In genomic region chr18:51007787-51008134, GRCh38 we compare ENCODE assay signal across 20 cellular contexts. TPM values are rescaled to one million over a fixed set of nuclear protein-coding genes. Genes with fewer than 3 reads are reported as not detected.
DNase-seq lines count a peak whose midpoint lies in the region; TF ChIP-seq lines count a peak whose summit lies in the region.
"Had no signal": no experiment of that assay in that cellular context is flagged by ENCODE, and none has a peak within 500 bp of the region (broad histone marks: within the 10 kb centered on the region; RNA-seq: fewer than 3 reads in every experiment).

No MANE protein-coding gene starts in this region.

- BruUV-seq in Caco-2 (replicated peaks; lab: Mats Ljungman, UMichigan): no TSS peak

- H3K36me3 Mint-ChIP-seq in Caco-2 (ENCODE audit: insufficient read depth, unreplicated experiment) (no peaks in the 10 kb centered on the region), endodermal cell (ENCODE audit: low read depth) (no peaks in the 10 kb centered on the region)
- H3K36me3 Mint-ChIP-seq: CD4-positive, alpha-beta memory T cell had no signal

- no peak for DNase-seq in Caco-2
- no peak for DNase-seq in NT2/D1 (ENCODE audit: low read depth, low spot score)
- DNase-seq in endodermal cell: no peak
- peak; percentile 23 for DNase-seq in retina
- no peak for DNase-seq in MG63
- DNase-seq in ascending aorta (ENCODE audit: low spot score in 2 of 2): no peak
- no peak for DNase-seq in dorsolateral prefrontal cortex
- DNase-seq: AML-193; C1 segment of cervical spinal cord; CD4-positive, alpha-beta memory T cell; COR-L47; GM23248; NCI-H1092 treated with DMSO at 0.1 percent for 48 hours; NCI-H1436; NCI-H187 treated with DMSO at 0.1 percent for 48 hours; NCI-H526 treated with DMSO at 0.1 percent for 48 hours; RPMI8226; SHP77 had no signal

- CTCF ChIA-PET in Caco-2 (lab: Charles Lee): no interaction called here

- no peak overlapping the region for H3K4me3 ChIP-seq in Caco-2 (ENCODE audit: low read depth, low read length)
- H3K4me3 ChIP-seq in NT2/D1 (ENCODE audit: insufficient read length, low read depth): no peak overlapping the region
- no peak overlapping the region for H3K4me3 ChIP-seq in endodermal cell (ENCODE audit: low read length)
- no peak overlapping the region for H3K4me3 ChIP-seq in MG63
- H3K4me3 ChIP-seq in ascending aorta: no peak overlapping the region
- H3K4me3 ChIP-seq in dorsolateral prefrontal cortex: no peak overlapping the region
- H3K4me3 ChIP-seq: GM23248, HAP-1 had no signal

- H3K4me3 Mint-ChIP-seq in Caco-2 (ENCODE audit: unreplicated experiment): no peak overlapping the region
- no peak overlapping the region for H3K4me3 Mint-ChIP-seq in endodermal cell
- H3K4me3 Mint-ChIP-seq: CD4-positive, alpha-beta memory T cell; IgD-negative memory B cell had no signal

- H3K9me3 Mint-ChIP-seq in Caco-2 (ENCODE audit: unreplicated experiment) (no peaks in the 10 kb centered on the region), endodermal cell (peaks cover 6% of the 10 kb centered on the region)

- peak overlapping the region; percentile 68 for H3K27ac Mint-ChIP-seq in Caco-2 (ENCODE audit: unreplicated experiment)
- H3K27ac Mint-ChIP-seq in endodermal cell: peak overlapping the region; percentile 94
- H3K27ac Mint-ChIP-seq: CD4-positive, alpha-beta memory T cell; IgD-negative memory B cell had no signal

- H3K9me3 ChIP-seq in Caco-2 (no peaks in the 10 kb centered on the region), NT2/D1 (ENCODE audit: insufficient read depth, low read length) (no peaks in the 10 kb centered on the region), endodermal cell (ENCODE audit: control insufficient read depth, low read length) (no peaks in the 10 kb centered on the region), MG63 (no peaks in the 10 kb centered on the region), ascending aorta (no peaks in the 10 kb centered on the region)
- H3K9me3 ChIP-seq: HAP-1 had no signal

- H3K4me1 Mint-ChIP-seq in Caco-2 (ENCODE audit: low read depth, unreplicated experiment): peaks cover 19% of the 10 kb centered on the region
- H3K4me1 Mint-ChIP-seq in endodermal cell: peaks cover 38% of the 10 kb centered on the region
- H3K4me1 Mint-ChIP-seq: CD4-positive, alpha-beta memory T cell; IgD-negative memory B cell had no signal

- H3K4me1 ChIP-seq in Caco-2: peaks cover 17% of the 10 kb centered on the region
- no peaks in the 10 kb centered on the region for H3K4me1 ChIP-seq in NT2/D1 (ENCODE audit: insufficient read depth, insufficient read length)
- H3K4me1 ChIP-seq in endodermal cell (ENCODE audit: control insufficient read depth, insufficient read depth, low read length): peaks cover 2% of the 10 kb centered on the region
- no peaks in the 10 kb centered on the region for H3K4me1 ChIP-seq in ascending aorta

- intact Hi-C loops in Caco-2 (cut with micrococcal nuclease; ENCODE audit: unreplicated experiment) (no loop called here), ascending aorta (cut with DNase I) (no loop called here), dorsolateral prefrontal cortex (cut with DNase I) (no loop called here)

- H3K27me3 Mint-ChIP-seq in Caco-2 (ENCODE audit: insufficient read depth, unreplicated experiment) (no peaks in the 10 kb centered on the region), endodermal cell (ENCODE audit: insufficient read depth) (no peaks in the 10 kb centered on the region)
- H3K27me3 Mint-ChIP-seq: CD4-positive, alpha-beta memory T cell; IgD-negative memory B cell had no signal

- no peak overlapping the region for H3K27ac ChIP-seq in endodermal cell (ENCODE audit: low read depth, low read length)
- H3K27ac ChIP-seq in ascending aorta: no peak overlapping the region
- H3K27ac ChIP-seq in dorsolateral prefrontal cortex: peak overlapping the region in 3 of 59 donors; percentile 5 to 28 (median 24)
- H3K27ac ChIP-seq: GM23248 had no signal

- TF ChIP-seq CTCF in Caco-2 (IDR thresholded peaks at IDR 0.05; ENCODE audit: insufficient read depth in 1 of 2, low read depth in 1 of 2, low read length in 1 of 2, severe bottlenecking in 1 of 2, unreplicated experiment in 1 of 2) (no peak), endodermal cell (conservative IDR thresholded peaks at IDR 0.05) (no peak), ascending aorta (IDR thresholded peaks at IDR 0.05) (no peak), dorsolateral prefrontal cortex (IDR thresholded peaks at IDR 0.05 in 54 of 56, conservative IDR thresholded peaks at IDR 0.05 in 2 of 56; ENCODE audit: low read depth in 1 of 56, partially characterized antibody in 56 of 56) (no peak)

- H3K36me3 ChIP-seq in Caco-2 (ENCODE audit: control insufficient read depth, insufficient read depth, low read length): no peaks in the 10 kb centered on the region
- H3K36me3 ChIP-seq in NT2/D1 (ENCODE audit: insufficient read depth, insufficient read length, low read length): no peaks in the 10 kb centered on the region
- H3K36me3 ChIP-seq in endodermal cell (ENCODE audit: control insufficient read depth, insufficient read depth, low read length): no peaks in the 10 kb centered on the region
- no peaks in the 10 kb centered on the region for H3K36me3 ChIP-seq in MG63
- no peaks in the 10 kb centered on the region for H3K36me3 ChIP-seq in ascending aorta
- H3K36me3 ChIP-seq: HAP-1 had no signal

- H3K9ac ChIP-seq in NT2/D1 (ENCODE audit: insufficient read length, low read depth) (peak overlapping the region; percentile 13), endodermal cell (ENCODE audit: extremely low read depth, low read length, poor library complexity, severe bottlenecking) (no peak overlapping the region)
- H3K9ac ChIP-seq: GM23248 had no signal

- 88% methylated on average over 1 of the region's 1 CpG; no CpG with 5 or more reads in 1 of the 2 experiments for WGBS in endodermal cell (ENCODE audit: insufficient coverage in 1 of 2, insufficient read length in 1 of 2), 2 experiments

- H3K27me3 ChIP-seq in Caco-2 (replicated peaks; ENCODE audit: control insufficient read depth, insufficient read depth, low read length) (no peaks in the 10 kb centered on the region), NT2/D1 (ENCODE audit: insufficient read depth, insufficient read length) (no peaks in the 10 kb centered on the region), endodermal cell (ENCODE audit: control insufficient read depth, insufficient read depth, low read length, poor library complexity, severe bottlenecking) (no peaks in the 10 kb centered on the region), MG63 (no peaks in the 10 kb centered on the region), ascending aorta (no peaks in the 10 kb centered on the region), dorsolateral prefrontal cortex (no peaks in the 10 kb centered on the region)

- POLR2A ChIA-PET in Caco-2 (lab: Charles Lee): no interaction called here

RNA-seq across cellular contexts. Expression of gene SMAD4, which starts 22.3 kb away (rescaled TPM):
- 48.5 and 48.8 TPM in 2 replicates for total RNA-seq in Caco-2 (2022)
- total RNA-seq in endodermal cell: 100 to 1,000 TPM; 132 to 133 TPM
- polyA plus RNA-seq in endodermal cell (2013, experiment 1 of 2): 136 TPM
- polyA plus RNA-seq in endodermal cell (2013, experiment 2 of 2): 130 TPM
- 58.6 and 106 TPM in 2 replicates for total RNA-seq in MG63 (2014; rRNA removed; shearing (Covaris generic); ENCODE audit: low replicate concordance)
- 196 TPM for total RNA-seq in ascending aorta
- 100 to 1,000 TPM in 14 of 120 experiments, 10 to 100 TPM in 106; 64.8 to 122 (median 86.8) TPM for total RNA-seq in dorsolateral prefrontal cortex

RNA-seq across cellular contexts. Expression of gene ELAC1, which starts 39.9 kb away (rescaled TPM):
- total RNA-seq in Caco-2 (2022) (4.8 and 5.3 TPM in 2 replicates), endodermal cell (1 to 10 TPM; 5.1 to 7.4 TPM), ascending aorta (not detected), dorsolateral prefrontal cortex (10 to 100 TPM in 24 of 120 experiments, 1 to 10 TPM in 96; 3.6 to 15.4 (median 8.0) TPM)
- 6.6 TPM for polyA plus RNA-seq in endodermal cell (2013, experiment 1 of 2)
- polyA plus RNA-seq in endodermal cell (2013, experiment 2 of 2): 8.3 TPM
- total RNA-seq in MG63 (2014; rRNA removed; shearing (Covaris generic); ENCODE audit: low replicate concordance): 5.8 and 7.9 TPM in 2 replicates
